In genomic region chr1:67686272-67687197, GRCh38 we compare ENCODE assay signal across 8 cellular contexts. TPM values are rescaled to one million over a fixed set of nuclear protein-coding genes. Genes with fewer than 3 reads are reported as not detected.
DNase-seq lines count a peak whose midpoint lies in the region; ATAC-seq and TF ChIP-seq lines count a peak whose summit lies in the region.

No MANE protein-coding gene starts in this region.

- WGBS in right lobe of liver (ENCODE audit: insufficient coverage, low coverage, low lambda C conversion rate, missing lambda C conversion rate), result 0% methylated on average over 22 of the region's 42 CpGs

- TF ChIP-seq POLR2A in right lobe of liver (IDR thresholded peaks at IDR 0.05), result peak; percentile 88

- peaks cover 0 to 28% (median 7%) of the 10 kb centered on the region in 4 donors for H3K4me1 ChIP-seq in right lobe of liver

- peak overlapping the region; percentile 50 to 99 (median 83) for H3K4me3 ChIP-seq in dorsolateral prefrontal cortex
- peak overlapping the region; percentile 69 to 88 (median 80) for H3K4me3 ChIP-seq in right lobe of liver

- peak; percentile 15 for ATAC-seq in HG03457 (IDR thresholded peaks at IDR 0.05; ENCODE audit: unreplicated experiment)
- ATAC-seq in right lobe of liver, result peak; percentile 42 to 61 (median 60)

- DNase-seq in C1 segment of cervical spinal cord (lab: John Stamatoyannopoulos, UW), result peak in 11 of 14 donors; percentile 20 to 83 (median 65)
- peak; percentile 12 for DNase-seq in GM19240 (ENCODE audit: insufficient read length, low spot score)
- peak; percentile 83 for DNase-seq in NCI-H526 treated with DMSO at 0.1 percent for 48 hours (lab: John Stamatoyannopoulos, UW)
- peak; percentile 28 to 33 for DNase-seq in activated CD4-positive, alpha-beta T cell treated with anti-CD3 and anti-CD28 coated beads, Interleukin-2, amount 50 U/mL, for 24 hours (ENCODE audit: low read depth in 1 of 2, low spot score in 1 of 2)
- peak; percentile 27 to 72 (median 62) for DNase-seq in dorsolateral prefrontal cortex
- DNase-seq in right lobe of liver, result peak; percentile 76 to 83 (median 81)
- peak; percentile 47 to 56 for DNase-seq in stimulated activated CD4-positive, alpha-beta T cell treated with anti-CD3 and anti-CD28 coated beads, Interleukin-4, amount 100 ng/mL, for 48 hours (ENCODE audit: low read depth in 2 of 2)

- H3K27ac ChIP-seq in dorsolateral prefrontal cortex (peak overlapping the region in 58 of 59 donors; percentile 10 to 96 (median 86)), right lobe of liver (peak overlapping the region; percentile 90 to 96 (median 93))

- peak in 9 of 56 donors; percentile 4 to 25 (median 7) for TF ChIP-seq CTCF in dorsolateral prefrontal cortex (IDR thresholded peaks at IDR 0.05 in 54 of 56, conservative IDR thresholded peaks at IDR 0.05 in 2 of 56; ENCODE audit: low read depth in 1 of 56, partially characterized antibody in 56 of 56)
- no peak for TF ChIP-seq CTCF in right lobe of liver (IDR thresholded peaks at IDR 0.05)

- H3K27me3 ChIP-seq in dorsolateral prefrontal cortex (no peaks in the 10 kb centered on the region), right lobe of liver (no peaks in the 10 kb centered on the region)

- no peaks in the 10 kb centered on the region for H3K9me3 ChIP-seq in right lobe of liver

- intact Hi-C loops in dorsolateral prefrontal cortex (cut with DNase I) (loop anchor here (5.0 to 10.0 kb wide), 5 partner anchors 71 to 416 kb away; partner anchors contain the start of gene SERBP1 (in 1 of the 2)), right lobe of liver (cut with DNase I) (no loop called here)

- H3K36me3 ChIP-seq in right lobe of liver, result peaks cover 0 to 19% (median 5%) of the 10 kb centered on the region in 4 donors

RNA-seq across cellular contexts. Expression of gene GADD45A, which starts 1.5 kb away (rescaled TPM):
- total RNA-seq in dorsolateral prefrontal cortex (100 to 1,000 TPM in 5 of 120 experiments, 10 to 100 TPM in 115; 14.8 to 161 (median 25.8) TPM), right lobe of liver (10 to 100 TPM; 14.1 to 66.4 (median 43.6) TPM)

Comparison
In these comparisons a context has a peak if more than half of its experiments do, and no peak if none do; other contexts are left out.
1. Peak in every context shown above with its lines: DNase-seq, ATAC-seq, H3K4me3 ChIP-seq and H3K27ac ChIP-seq.
2. DNase-seq: peak in every context shown above with its lines; median percentile 83 in NCI-H526 treated with DMSO at 0.1 percent for 48 hours; 81 in right lobe of liver; 65 in C1 segment of cervical spinal cord; 62 in dorsolateral prefrontal cortex; 52 in stimulated activated CD4-positive, alpha-beta T cell treated with anti-CD3 and anti-CD28 coated beads, Interleukin-4, amount 100 ng/mL, for 48 hours; 30 in activated CD4-positive, alpha-beta T cell treated with anti-CD3 and anti-CD28 coated beads, Interleukin-2, amount 50 U/mL, for 24 hours; 12 in GM19240.
3. intact Hi-C loops: an anchor here in dorsolateral prefrontal cortex (5.0 to 10.0 kb wide); none called in right lobe of liver.